In genomic region chr3:43373588-43373935, GRCh38 we compare ENCODE assay signal across 24 cellular contexts.
DNase-seq lines count a peak whose midpoint lies in the region; ATAC-seq and TF ChIP-seq lines count a peak whose summit lies in the region.
"Had no signal": no experiment of that assay in that cellular context is flagged by ENCODE, and none has a peak within 500 bp of the region (broad histone marks: within the 10 kb centered on the region; RNA-seq: fewer than 3 reads in every experiment).

No MANE protein-coding gene starts in this region.

- in situ Hi-C loops in astrocyte of the spinal cord (cut with HindIII; ENCODE audit: low sequenced_read_pairs), result no loop called here

- no peak overlapping the region for H2AFZ ChIP-seq in osteoblast (ENCODE audit: low read length)

- no peak overlapping the region for H3K4me3 Mint-ChIP-seq in HFFc6
- H3K4me3 Mint-ChIP-seq: activated naive CD4-positive, alpha-beta T cell treated with anti-CD3 and anti-CD28 coated beads, Interleukin-2, amount 10 ng/mL, durations not matched to agents 7 days and 5 days; CD4-positive, CD25-positive, alpha-beta regulatory T cell; central memory CD8-positive, alpha-beta T cell; neural crest cell; type B pancreatic cell had no signal

- H3K4me1 Mint-ChIP-seq in HFFc6 (ENCODE audit: low read depth), result peaks cover 29% of the 10 kb centered on the region

- no peaks in the 10 kb centered on the region; the same call in 1 of the 2 replicates for H3K27me3 Mint-ChIP-seq in HFFc6 (ENCODE audit: insufficient read depth)
- H3K27me3 Mint-ChIP-seq: activated naive CD4-positive, alpha-beta T cell treated with anti-CD3 and anti-CD28 coated beads, Interleukin-2, amount 10 ng/mL, durations not matched to agents 7 days and 5 days; central memory CD8-positive, alpha-beta T cell; progenitor cell of endocrine pancreas; type B pancreatic cell had no signal

- ATAC-seq in HG02759 (IDR thresholded peaks at IDR 0.05; ENCODE audit: unreplicated experiment), result no peak
- no peak for ATAC-seq in GM18870 (IDR thresholded peaks at IDR 0.05; ENCODE audit: unreplicated experiment)

- TF ChIP-seq CTCF in HFFc6 (IDR thresholded peaks at IDR 0.05) (no peak), astrocyte of the spinal cord (IDR thresholded peaks at IDR 0.05; ENCODE audit: low read depth, low read length) (no peak), fibroblast of the aortic adventitia (IDR thresholded peaks at IDR 0.05; ENCODE audit: insufficient read depth, low read length) (no peak), osteoblast (IDR thresholded peaks at IDR 0.05; ENCODE audit: extremely low read depth, low read depth, low read length) (no peak)

- H3K27me3 ChIP-seq in osteoblast (ENCODE audit: insufficient read depth, low read length), result no peaks in the 10 kb centered on the region
- no peaks in the 10 kb centered on the region for H3K27me3 ChIP-seq in H7 (ENCODE audit: control insufficient read depth, insufficient read depth, low read length)
- H3K27me3 ChIP-seq: dorsolateral prefrontal cortex, heart right ventricle had no signal

- no peaks in the 10 kb centered on the region for H3K9me3 Mint-ChIP-seq in HFFc6
- H3K9me3 Mint-ChIP-seq: activated naive CD4-positive, alpha-beta T cell treated with anti-CD3 and anti-CD28 coated beads, Interleukin-2, amount 10 ng/mL, durations not matched to agents 7 days and 5 days; CD4-positive, CD25-positive, alpha-beta regulatory T cell; central memory CD8-positive, alpha-beta T cell; type B pancreatic cell had no signal

- no peaks in the 10 kb centered on the region for H3K9me3 ChIP-seq in osteoblast (ENCODE audit: low read depth, low read length)
- H3K9me3 ChIP-seq: heart right ventricle had no signal

- no peaks in the 10 kb centered on the region for H3K36me3 ChIP-seq in osteoblast (ENCODE audit: insufficient read depth, low read length)
- H3K36me3 ChIP-seq in H7 (replicated peaks; ENCODE audit: control insufficient read depth, insufficient read depth, low read length), result no peaks in the 10 kb centered on the region
- H3K36me3 ChIP-seq: heart right ventricle had no signal

- H4K20me1 ChIP-seq in osteoblast (ENCODE audit: insufficient read depth, low read length), result peaks cover 7% of the 10 kb centered on the region

- H3K36me3 Mint-ChIP-seq in HFFc6 (ENCODE audit: low read depth), result no peaks in the 10 kb centered on the region
- H3K36me3 Mint-ChIP-seq: activated naive CD4-positive, alpha-beta T cell treated with anti-CD3 and anti-CD28 coated beads, Interleukin-2, amount 10 ng/mL, durations not matched to agents 7 days and 5 days; type B pancreatic cell had no signal

- peaks cover 16% of the 10 kb centered on the region for H3K4me1 ChIP-seq in osteoblast (ENCODE audit: insufficient read depth, low read length)

- H3K4me3 ChIP-seq in astrocyte of the spinal cord (ENCODE audit: low read depth, low read length) (no peak overlapping the region), fibroblast of the aortic adventitia (ENCODE audit: low read depth, low read length) (no peak overlapping the region), osteoblast (ENCODE audit: insufficient read depth, low read length) (no peak overlapping the region), H7 (ENCODE audit: insufficient read depth, low read depth, low read length) (no peak overlapping the region)
- H3K4me3 ChIP-seq: dorsolateral prefrontal cortex, heart right ventricle had no signal

- H3K27ac Mint-ChIP-seq in HFFc6, result peak overlapping the region; percentile 7; the same call in 1 of the 2 replicates
- H3K27ac Mint-ChIP-seq: activated naive CD4-positive, alpha-beta T cell treated with anti-CD3 and anti-CD28 coated beads, Interleukin-2, amount 10 ng/mL, durations not matched to agents 7 days and 5 days; progenitor cell of endocrine pancreas; type B pancreatic cell had no signal

- H3K79me2 ChIP-seq in osteoblast (ENCODE audit: insufficient read depth, low read length), result no peaks in the 10 kb centered on the region

- no peak overlapping the region for H3K27ac ChIP-seq in osteoblast (ENCODE audit: low read depth, low read length)
- H3K27ac ChIP-seq: dorsolateral prefrontal cortex, epithelial cell of prostate had no signal

- no peak overlapping the region for H3K4me2 ChIP-seq in osteoblast (ENCODE audit: insufficient read depth, low read length)

- DNase-seq in HFFc6, result peak; percentile 10
- peak; percentile 29 for DNase-seq in astrocyte of the spinal cord (ENCODE audit: low read depth, low spot score)
- peak; percentile 28 for DNase-seq in fibroblast of the aortic adventitia (ENCODE audit: low read depth)
- peak; percentile 92 for DNase-seq in osteoblast (ENCODE audit: insufficient read length, low spot score, missing footprints)
- DNase-seq in AG08395 (ENCODE audit: low spot score), result no peak
- DNase-seq in H7, result no peak
- DNase-seq: activated CD4-positive, alpha-beta T cell treated with anti-CD3 and anti-CD28 coated beads for 48 hours; activated naive CD4-positive, alpha-beta T cell treated with anti-CD3 and anti-CD28 coated beads, Interleukin-2, amount 10 ng/mL, durations not matched to agents 7 days and 5 days; amniotic stem cell; CD4-positive, CD25-positive, alpha-beta regulatory T cell; dorsolateral prefrontal cortex; foreskin fibroblast; heart right ventricle; NCI-H146; NCI-H510A; NK-92 treated with Interleukin-12 subunit alpha and Interleukin-12 subunit beta, amount 100 ng/mL, for 24 hours; T-helper 1 cell had no signal

Comparison
In these comparisons a context has a peak if more than half of its experiments do, and no peak if none do; other contexts are left out.
1. DNase-seq: peak in HFFc6 (single experiment), astrocyte of the spinal cord (single experiment), fibroblast of the aortic adventitia (single experiment) and osteoblast (single experiment); none in AG08395 (single experiment) and H7 (single experiment).